1 cellular context compared by ENCODE assay signal in the genomic region with DNA sequence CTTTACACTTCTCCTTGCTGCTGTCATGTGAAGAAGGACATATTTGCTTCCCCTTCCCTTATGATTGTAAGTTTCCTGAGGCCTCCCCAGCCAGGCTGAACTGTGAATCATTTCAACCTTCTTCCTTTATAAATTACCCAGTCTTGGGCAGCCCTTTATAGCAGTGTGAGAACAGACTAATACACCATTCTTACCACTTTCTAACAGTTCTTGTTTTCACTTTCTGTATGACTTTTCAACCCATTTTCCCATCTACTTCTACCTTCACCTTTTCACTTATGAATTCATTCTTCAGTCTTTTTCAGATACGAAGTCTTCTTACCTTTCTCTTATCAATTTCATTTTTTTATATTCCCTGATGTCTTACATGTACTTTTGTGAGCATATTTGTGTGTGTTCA.
TF ChIP-seq lines count a peak whose summit lies in the region.

No MANE protein-coding gene starts in this region.

TF ChIP-seq in SK-N-SH, 30 proteins besides CTCF, POLR2A, EP300 and RAD21 (continued from another document):
- TF ChIP-seq, protein P1, sequence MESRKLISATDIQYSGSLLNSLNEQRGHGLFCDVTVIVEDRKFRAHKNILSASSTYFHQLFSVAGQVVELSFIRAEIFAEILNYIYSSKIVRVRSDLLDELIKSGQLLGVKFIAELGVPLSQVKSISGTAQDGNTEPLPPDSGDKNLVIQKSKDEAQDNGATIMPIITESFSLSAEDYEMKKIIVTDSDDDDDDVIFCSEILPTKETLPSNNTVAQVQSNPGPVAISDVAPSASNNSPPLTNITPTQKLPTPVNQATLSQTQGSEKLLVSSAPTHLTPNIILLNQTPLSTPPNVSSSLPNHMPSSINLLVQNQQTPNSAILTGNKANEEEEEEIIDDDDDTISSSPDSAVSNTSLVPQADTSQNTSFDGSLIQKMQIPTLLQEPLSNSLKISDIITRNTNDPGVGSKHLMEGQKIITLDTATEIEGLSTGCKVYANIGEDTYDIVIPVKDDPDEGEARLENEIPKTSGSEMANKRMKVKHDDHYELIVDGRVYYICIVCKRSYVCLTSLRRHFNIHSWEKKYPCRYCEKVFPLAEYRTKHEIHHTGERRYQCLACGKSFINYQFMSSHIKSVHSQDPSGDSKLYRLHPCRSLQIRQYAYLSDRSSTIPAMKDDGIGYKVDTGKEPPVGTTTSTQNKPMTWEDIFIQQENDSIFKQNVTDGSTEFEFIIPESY (IDR thresholded peaks at IDR 0.05; ENCODE audit: borderline replicate concordance, low read depth): no peak
- TF ChIP-seq RXRA (IDR thresholded peaks at IDR 0.05; ENCODE audit: borderline replicate concordance, low read depth): no peak
- TF ChIP-seq GABPA (IDR thresholded peaks at IDR 0.05; ENCODE audit: low read depth): no peak
- no peak for TF ChIP-seq ELF1 (IDR thresholded peaks at IDR 0.05)
- TF ChIP-seq, protein P2, sequence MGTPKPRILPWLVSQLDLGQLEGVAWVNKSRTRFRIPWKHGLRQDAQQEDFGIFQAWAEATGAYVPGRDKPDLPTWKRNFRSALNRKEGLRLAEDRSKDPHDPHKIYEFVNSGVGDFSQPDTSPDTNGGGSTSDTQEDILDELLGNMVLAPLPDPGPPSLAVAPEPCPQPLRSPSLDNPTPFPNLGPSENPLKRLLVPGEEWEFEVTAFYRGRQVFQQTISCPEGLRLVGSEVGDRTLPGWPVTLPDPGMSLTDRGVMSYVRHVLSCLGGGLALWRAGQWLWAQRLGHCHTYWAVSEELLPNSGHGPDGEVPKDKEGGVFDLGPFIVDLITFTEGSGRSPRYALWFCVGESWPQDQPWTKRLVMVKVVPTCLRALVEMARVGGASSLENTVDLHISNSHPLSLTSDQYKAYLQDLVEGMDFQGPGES (IDR thresholded peaks at IDR 0.05; ENCODE audit: low read depth, low read length): no peak
TF ChIP-seq in SK-N-SH: peak in this region for 0.
